10 cellular contexts compared by ENCODE assay signal in genomic region chr11:18246379-18247161, GRCh38. TPM values are rescaled to one million over a fixed set of nuclear protein-coding genes. Genes with fewer than 3 reads are reported as not detected.
DNase-seq lines count a peak whose midpoint lies in the region; ATAC-seq and TF ChIP-seq lines count a peak whose summit lies in the region.
"Not testable (repeated sequence)": the region's sequence is repeated elsewhere in the genome, so short reads cannot be mapped to it uniquely, and the experiment has no call there.
"Had no signal": no experiment of that assay in that cellular context is flagged by ENCODE, and none has a peak within 500 bp of the region (broad histone marks: within the 10 kb centered on the region; RNA-seq: fewer than 3 reads in every experiment).

No MANE protein-coding gene starts in this region.

- not testable (repeated sequence) for H3K9me3 Mint-ChIP-seq in activated T-helper 2 cell treated with anti-CD3 and anti-CD28 coated beads, Interferon-gamma antibody, Interleukin-2, Interleukin-4, amounts not matched to agents 10 μg/mL and 5 μg/mL and 100 μg/mL, durations not matched to agents 14 hours and 24 hours and 36 hours; stimulated activated naive CD8-positive, alpha-beta T cell treated with anti-CD3 and anti-CD28 coated beads, Interleukin-15, Interleukin-2, amounts not matched to agents 100 ng/mL and 50 ng/mL, for 24 hours

- not testable (repeated sequence) for H3K36me3 ChIP-seq in OCI-LY7 (ENCODE audit: insufficient read depth, low read length)

- peaks cover 21% of the 10 kb centered on the region for H3K4me1 ChIP-seq in OCI-LY7 (ENCODE audit: insufficient read depth, low read length, poor library complexity, severe bottlenecking)

- BruUV-seq in OCI-LY7 (replicated peaks; lab: Mats Ljungman, UMichigan), result not testable (repeated sequence)

- TF ChIP-seq CTCF in OCI-LY7 (conservative IDR thresholded peaks at IDR 0.05; ENCODE audit: low read length), result not testable (repeated sequence)

- not testable (repeated sequence) for H3K79me2 ChIP-seq in OCI-LY7 (ENCODE audit: insufficient read depth, low read depth, low read length)

- peaks cover 25% of the 10 kb centered on the region for H3K4me1 Mint-ChIP-seq in activated T-helper 2 cell treated with anti-CD3 and anti-CD28 coated beads, Interferon-gamma antibody, Interleukin-2, Interleukin-4, amounts not matched to agents 10 μg/mL and 5 μg/mL and 100 μg/mL, durations not matched to agents 14 hours and 24 hours and 36 hours (ENCODE audit: low read depth)
- H3K4me1 Mint-ChIP-seq in stimulated activated naive CD8-positive, alpha-beta T cell treated with anti-CD3 and anti-CD28 coated beads, Interleukin-15, Interleukin-2, amounts not matched to agents 100 ng/mL and 50 ng/mL, for 24 hours (ENCODE audit: low read depth), result peaks cover 14% of the 10 kb centered on the region

- H4K20me1 ChIP-seq in OCI-LY7 (ENCODE audit: insufficient read depth, low read length), result not testable (repeated sequence)

- CTCF ChIA-PET in OCI-LY7 (lab: Charles Lee; ENCODE audit: unreplicated experiment), result not testable (repeated sequence)

- peak overlapping the region; percentile 24; the same call in 1 of the 2 replicates for H3K4me2 ChIP-seq in OCI-LY7 (ENCODE audit: low read length)

- POLR2A ChIA-PET in OCI-LY7 (lab: Charles Lee), result interaction anchor here (0.6 kb wide), 1 partner anchor 141 kb away, joined by 3 read pairs; no protein-coding TSS in a partner anchor

- not testable (repeated sequence) for DNase-seq in OCI-LY7 (ENCODE audit: low spot score); left colon
- DNase-seq in activated T-helper 2 cell treated with anti-CD3 and anti-CD28 coated beads, Interferon-gamma antibody, Interleukin-2, Interleukin-4, amounts not matched to agents 10 μg/mL and 5 μg/mL and 100 μg/mL, durations not matched to agents 14 hours and 24 hours and 36 hours (ENCODE audit: low spot score), result peak; percentile 24

- H3K9me3 ChIP-seq in OCI-LY7 (ENCODE audit: low read length), result peaks cover 13% of the 10 kb centered on the region; the same call in 1 of the 2 replicates

- not testable (repeated sequence) for H3K27ac ChIP-seq in OCI-LY7 (ENCODE audit: low read depth, low read length, poor library complexity, severe bottlenecking)

- H3K27me3 Mint-ChIP-seq in activated T-helper 2 cell treated with anti-CD3 and anti-CD28 coated beads, Interferon-gamma antibody, Interleukin-2, Interleukin-4, amounts not matched to agents 10 μg/mL and 5 μg/mL and 100 μg/mL, durations not matched to agents 14 hours and 24 hours and 36 hours (ENCODE audit: low read depth), result peaks cover 13% of the 10 kb centered on the region
- not testable (repeated sequence) for H3K27me3 Mint-ChIP-seq in stimulated activated naive CD8-positive, alpha-beta T cell treated with anti-CD3 and anti-CD28 coated beads, Interleukin-15, Interleukin-2, amounts not matched to agents 100 ng/mL and 50 ng/mL, for 24 hours

- H3K9me2 ChIP-seq in OCI-LY7 (ENCODE audit: insufficient read depth, low read length), result not testable (repeated sequence)

- ATAC-seq in GM18505 (IDR thresholded peaks at IDR 0.05; ENCODE audit: unreplicated experiment) (peak; percentile 65), GM19455 (IDR thresholded peaks at IDR 0.05; ENCODE audit: unreplicated experiment) (peak; percentile 80), HG02763 (IDR thresholded peaks at IDR 0.05; ENCODE audit: unreplicated experiment) (peak; percentile 83), HG03432 (IDR thresholded peaks at IDR 0.05; ENCODE audit: unreplicated experiment) (peak; percentile 83), left colon (peak; percentile 91)

- H3K4me3 Mint-ChIP-seq in activated T-helper 2 cell treated with anti-CD3 and anti-CD28 coated beads, Interferon-gamma antibody, Interleukin-2, Interleukin-4, amounts not matched to agents 10 μg/mL and 5 μg/mL and 100 μg/mL, durations not matched to agents 14 hours and 24 hours and 36 hours (ENCODE audit: low read depth), result peak overlapping the region; percentile 64
- peak overlapping the region; percentile 62 for H3K4me3 Mint-ChIP-seq in stimulated activated naive CD8-positive, alpha-beta T cell treated with anti-CD3 and anti-CD28 coated beads, Interleukin-15, Interleukin-2, amounts not matched to agents 100 ng/mL and 50 ng/mL, for 24 hours

- peak overlapping the region; percentile 67; the same call in 1 of the 2 replicates for H2AFZ ChIP-seq in OCI-LY7 (ENCODE audit: low read length)

- TF ChIP-seq POLR2A in GM18505 (IDR thresholded peaks at IDR 0.05; ENCODE audit: borderline replicate concordance, extremely low read depth, insufficient read depth, insufficient read length), result not testable (repeated sequence)

- H3K4me3 ChIP-seq in OCI-LY7 (ENCODE audit: low read depth, low read length, poor library complexity, severe bottlenecking), result not testable (repeated sequence)

- not testable (repeated sequence) for H3K36me3 Mint-ChIP-seq in activated T-helper 2 cell treated with anti-CD3 and anti-CD28 coated beads, Interferon-gamma antibody, Interleukin-2, Interleukin-4, amounts not matched to agents 10 μg/mL and 5 μg/mL and 100 μg/mL, durations not matched to agents 14 hours and 24 hours and 36 hours (ENCODE audit: low read depth); stimulated activated naive CD8-positive, alpha-beta T cell treated with anti-CD3 and anti-CD28 coated beads, Interleukin-15, Interleukin-2, amounts not matched to agents 100 ng/mL and 50 ng/mL, for 24 hours (ENCODE audit: low read depth)

- intact Hi-C loops in OCI-LY7 (cut with micrococcal nuclease; ENCODE audit: unreplicated experiment); left colon (cut with DNase I, micrococcal nuclease): not testable (repeated sequence)
- intact Hi-C loops in activated T-helper 2 cell treated with anti-CD3 and anti-CD28 coated beads, Interferon-gamma antibody, Interleukin-2, Interleukin-4, amounts not matched to agents 10 μg/mL and 5 μg/mL and 100 μg/mL, durations not matched to agents 14 hours and 24 hours and 36 hours (cut with micrococcal nuclease), result loop anchor here (2.0 to 10.0 kb wide), 2 partner anchors 138 to 488 kb away; no protein-coding TSS in a partner anchor

- peak overlapping the region; percentile 69 for H3K27ac Mint-ChIP-seq in activated T-helper 2 cell treated with anti-CD3 and anti-CD28 coated beads, Interferon-gamma antibody, Interleukin-2, Interleukin-4, amounts not matched to agents 10 μg/mL and 5 μg/mL and 100 μg/mL, durations not matched to agents 14 hours and 24 hours and 36 hours
- peak overlapping the region; percentile 63 for H3K27ac Mint-ChIP-seq in stimulated activated naive CD8-positive, alpha-beta T cell treated with anti-CD3 and anti-CD28 coated beads, Interleukin-15, Interleukin-2, amounts not matched to agents 100 ng/mL and 50 ng/mL, for 24 hours

RNA-seq across cellular contexts. Expression of gene SAA2, which starts 1.9 kb away (rescaled TPM):
- total RNA-seq in OCI-LY7 (2014; rRNA removed; shearing (Covaris generic)), result not detected in 2 replicates
- not detected in 2 replicates for total RNA-seq in OCI-LY7 (2022)
- total RNA-seq in activated T-helper 2 cell treated with anti-CD3 and anti-CD28 coated beads, Interferon-gamma antibody, Interleukin-2, Interleukin-4, amounts not matched to agents 10 μg/mL and 5 μg/mL and 100 μg/mL, durations not matched to agents 14 hours and 24 hours and 36 hours, result not detected in 2 replicates
- total RNA-seq in left colon, result 1 to 10 TPM in 1 of 2 donors, under 1 TPM in 1; 0.58 to 1.1 TPM

RNA-seq across cellular contexts. Expression of gene SAA4, which starts 10.0 kb away (rescaled TPM):
- not detected in 2 replicates for total RNA-seq in OCI-LY7 (2014; rRNA removed; shearing (Covaris generic))
- not detected in 2 replicates for total RNA-seq in OCI-LY7 (2022)
- not detected in 2 replicates for total RNA-seq in activated T-helper 2 cell treated with anti-CD3 and anti-CD28 coated beads, Interferon-gamma antibody, Interleukin-2, Interleukin-4, amounts not matched to agents 10 μg/mL and 5 μg/mL and 100 μg/mL, durations not matched to agents 14 hours and 24 hours and 36 hours
- not detected for total RNA-seq in left colon
- total RNA-seq: dermis blood vessel endothelial cell, frontal cortex had no signal

RNA-seq across cellular contexts. Expression of gene SAA1, which starts 19.5 kb away (rescaled TPM):
- total RNA-seq in OCI-LY7 (2014; rRNA removed; shearing (Covaris generic)), result not detected in 2 replicates
- total RNA-seq in OCI-LY7 (2022), result not detected in 2 replicates
- total RNA-seq in activated T-helper 2 cell treated with anti-CD3 and anti-CD28 coated beads, Interferon-gamma antibody, Interleukin-2, Interleukin-4, amounts not matched to agents 10 μg/mL and 5 μg/mL and 100 μg/mL, durations not matched to agents 14 hours and 24 hours and 36 hours, result not detected in 2 replicates
- 10 to 100 TPM in 1 of 2 donors, 1 to 10 TPM in 1; 3.1 to 11.3 TPM for total RNA-seq in left colon
- total RNA-seq: frontal cortex had no signal
